18 cellular contexts compared by ENCODE assay signal in the genomic region with DNA sequence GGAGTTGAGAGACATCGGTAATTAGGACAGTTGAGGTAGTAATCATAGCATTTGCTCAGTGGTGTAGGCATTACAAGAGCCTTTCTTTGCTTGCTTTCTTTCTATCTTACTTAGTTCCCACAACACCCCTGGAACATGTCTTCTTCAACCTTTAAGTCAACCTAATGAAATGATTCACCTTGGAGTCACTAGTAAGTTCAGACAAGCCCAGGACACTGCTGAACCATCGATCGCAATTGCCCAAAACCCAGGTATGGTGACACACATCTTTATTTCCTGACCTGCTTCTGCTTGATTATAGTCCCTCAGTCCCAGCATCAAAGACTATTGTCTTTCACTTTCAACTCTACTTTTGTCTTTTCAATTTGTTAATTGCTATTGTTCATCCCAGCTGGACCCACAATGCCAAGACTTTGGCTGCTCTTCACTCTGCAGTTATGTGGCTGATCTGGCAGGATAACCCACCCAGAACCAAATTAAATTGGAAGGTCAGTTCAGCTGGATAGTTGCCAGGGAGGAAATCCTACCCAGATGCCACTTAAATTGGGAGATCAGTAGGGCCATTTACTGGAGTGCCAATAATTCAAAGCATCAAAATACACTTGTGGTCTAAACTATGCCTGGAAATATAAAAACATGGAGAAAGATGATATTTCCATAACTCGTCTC.
"Had no signal": no experiment of that assay in that cellular context is flagged by ENCODE, and none has a peak within 500 bp of the region (broad histone marks: within the 10 kb centered on the region; RNA-seq: fewer than 3 reads in every experiment).

No MANE protein-coding gene starts in this region.

- H3K27ac Mint-ChIP-seq: activated CD4-positive, alpha-beta T cell treated with anti-CD3 and anti-CD28 coated beads, Interleukin-2, amount 10 ng/mL, durations not matched to agents 7 days and 5 days; activated naive CD4-positive, alpha-beta T cell treated with anti-CD3 and anti-CD28 coated beads, Interleukin-2, amount 50 U/mL, for 24 hours; nephron had no signal

- H3K9me3 ChIP-seq: body of pancreas, neutrophil, pancreas, upper lobe of left lung had no signal

- FAIRE-seq: keratinocyte, pancreas had no signal

- H3K4me1 ChIP-seq: body of pancreas, heart right ventricle, pancreas, upper lobe of left lung had no signal

- H3K36me3 ChIP-seq: heart right ventricle, neutrophil, pancreas, upper lobe of left lung had no signal

- ATAC-seq: body of pancreas; heart right ventricle; left colon; pancreas; right cardiac atrium; stimulated activated naive CD8-positive, alpha-beta T cell treated with anti-CD3 and anti-CD28 coated beads, Interleukin-15, Interleukin-2, amounts not matched to agents 100 U/mL and 50 U/mL, for 24 hours had no signal

- H3K27me3 Mint-ChIP-seq: activated CD4-positive, alpha-beta T cell treated with anti-CD3 and anti-CD28 coated beads, Interleukin-2, amount 10 ng/mL, durations not matched to agents 7 days and 5 days; activated naive CD4-positive, alpha-beta T cell treated with anti-CD3 and anti-CD28 coated beads, Interleukin-2, amount 50 U/mL, for 24 hours had no signal

- H3K27ac ChIP-seq: body of pancreas, heart right ventricle, neutrophil, pancreas, upper lobe of left lung had no signal

- DNase-seq: activated CD4-positive, alpha-beta T cell treated with anti-CD3 and anti-CD28 coated beads, Interleukin-2, amount 10 ng/mL, durations not matched to agents 7 days and 5 days; activated gamma-delta T cell treated with Interleukin-2 at 50 U/mL for 16 hours; activated T-cell treated with anti-CD3 and anti-CD28 coated beads, Interleukin-2, amount 50 U/mL, for 1 hour; anterior cingulate cortex; body of pancreas; heart right ventricle; left colon; mesenchymal stem cell; pancreas; right cardiac atrium; stimulated activated CD4-positive, alpha-beta T cell treated with anti-CD3 and anti-CD28 coated beads, Interleukin-12 subunit alpha, Interleukin-12 subunit beta, amount 100 ng/mL, for 4 hours; stimulated activated CD4-positive, alpha-beta T cell treated with anti-CD3 and anti-CD28 coated beads, Interleukin-4, amount 100 ng/mL, for 4 hours; stimulated activated naive CD8-positive, alpha-beta T cell treated with anti-CD3 and anti-CD28 coated beads, Interleukin-15, Interleukin-2, amounts not matched to agents 100 U/mL and 50 U/mL, for 24 hours; upper lobe of left lung had no signal

- H3K27me3 ChIP-seq: body of pancreas, neutrophil, pancreas, upper lobe of left lung had no signal

- H3K4me3 ChIP-seq: body of pancreas, heart right ventricle, pancreas, upper lobe of left lung had no signal

- H3K4me1 Mint-ChIP-seq: activated CD4-positive, alpha-beta T cell treated with anti-CD3 and anti-CD28 coated beads, Interleukin-2, amount 10 ng/mL, durations not matched to agents 7 days and 5 days; activated naive CD4-positive, alpha-beta T cell treated with anti-CD3 and anti-CD28 coated beads, Interleukin-2, amount 50 U/mL, for 24 hours had no signal

- H3K9me3 Mint-ChIP-seq: nephron had no signal

- H3K4me3 Mint-ChIP-seq: activated CD4-positive, alpha-beta T cell treated with anti-CD3 and anti-CD28 coated beads, Interleukin-2, amount 10 ng/mL, durations not matched to agents 7 days and 5 days; activated naive CD4-positive, alpha-beta T cell treated with anti-CD3 and anti-CD28 coated beads, Interleukin-2, amount 50 U/mL, for 24 hours; nephron had no signal

- H3K36me3 Mint-ChIP-seq: activated naive CD4-positive, alpha-beta T cell treated with anti-CD3 and anti-CD28 coated beads, Interleukin-2, amount 50 U/mL, for 24 hours had no signal
